ENCODE assay signal across 10 cellular contexts in the genomic region with DNA sequence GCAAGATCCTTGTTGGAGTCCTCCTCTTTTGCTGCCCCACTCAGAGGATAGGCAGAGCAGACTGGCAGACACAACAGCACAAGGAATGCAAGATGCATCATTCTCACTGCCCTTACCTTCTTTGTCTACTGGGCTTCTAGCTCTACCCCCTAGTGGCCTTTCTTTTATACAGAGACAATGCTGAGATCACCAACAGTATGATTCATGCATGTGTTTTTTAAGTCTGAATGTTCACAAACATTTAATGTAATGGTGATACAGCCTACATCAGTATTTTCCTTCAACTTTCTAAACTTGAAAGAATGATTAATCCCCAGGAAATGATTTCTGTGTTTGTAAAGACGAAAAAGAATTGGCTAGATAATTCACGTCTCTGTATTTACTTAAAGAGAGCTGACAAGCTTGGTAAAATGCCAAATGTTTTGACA. TPM values are rescaled to one million over a fixed set of nuclear protein-coding genes. Genes with fewer than 3 reads are reported as not detected.
A peak's percentile ranks its signal among the peaks of the same experiment; 100 is the strongest.
DNase-seq lines count a peak whose midpoint lies in the region; ATAC-seq and TF ChIP-seq lines count a peak whose summit lies in the region.
"Had no signal": no experiment of that assay in that cellular context is flagged by ENCODE, and none has a peak within 500 bp of the region (broad histone marks: within the 10 kb centered on the region; RNA-seq: fewer than 3 reads in every experiment).

A gene (minus strand): TSS at position 138 of the 428 bp plus-strand sequence. CDS start 37 bp downstream, at position 101.

- no peak within 1 kb of the TSS for H3K4me3 Mint-ChIP-seq in activated CD8-positive, alpha-beta T cell treated with anti-CD3 and anti-CD28 coated beads for 36 hours
- no peak within 1 kb of the TSS for H3K4me3 Mint-ChIP-seq in activated CD8-positive, alpha-beta T cell treated with anti-CD3 and anti-CD28 coated beads, Interleukin-2, amount 10 ng/mL, durations not matched to agents 7 days and 5 days
- H3K4me3 Mint-ChIP-seq: T-helper 1 cell treated with Interleukin-12 subunit alpha and Interleukin-12 subunit beta and Interleukin-4 antibody, amounts not matched to agents 30 μg/mL and 1 μg/mL, for 36 hours had no signal

- no peaks in the 10 kb centered on the region for H3K79me2 ChIP-seq in fibroblast of lung (ENCODE audit: control insufficient read depth, insufficient read depth, low read length)

- H3K4me1 ChIP-seq in fibroblast of lung (ENCODE audit: control insufficient read depth, extremely low read depth, insufficient read depth, low read length) (no peaks in the 10 kb centered on the region), thymus (ENCODE audit: control insufficient read depth, insufficient read depth, low read length) (no peaks in the 10 kb centered on the region), body of pancreas (peaks cover 15% of the 10 kb centered on the region)

- H3K27ac Mint-ChIP-seq in activated CD8-positive, alpha-beta T cell treated with anti-CD3 and anti-CD28 coated beads for 36 hours, result no peak within 1 kb of the TSS
- H3K27ac Mint-ChIP-seq in activated CD8-positive, alpha-beta T cell treated with anti-CD3 and anti-CD28 coated beads, Interleukin-2, amount 10 ng/mL, durations not matched to agents 7 days and 5 days, result no peak within 1 kb of the TSS
- H3K27ac Mint-ChIP-seq: T-helper 1 cell treated with Interleukin-12 subunit alpha and Interleukin-12 subunit beta and Interleukin-4 antibody, amounts not matched to agents 30 μg/mL and 1 μg/mL, for 36 hours had no signal

- H3K27ac ChIP-seq in fibroblast of lung (ENCODE audit: insufficient read depth, low read length) (no peak within 1 kb of the TSS), thymus (ENCODE audit: low read depth) (no peak within 1 kb of the TSS), body of pancreas (no peak within 1 kb of the TSS)
- H3K27ac ChIP-seq: neutrophil had no signal

- WGBS in thymus, result 50% methylated on average over 2 of the region's 2 CpGs
- WGBS in body of pancreas, 2 donors, result 1 to 3% methylated on average over 2 of the region's 2 CpGs

- H2AFZ ChIP-seq in fibroblast of lung (ENCODE audit: low read length), result no peak within 1 kb of the TSS

- no peaks in the 10 kb centered on the region for H3K27me3 ChIP-seq in fibroblast of lung (ENCODE audit: control insufficient read depth, insufficient read depth, low read length)
- no peaks in the 10 kb centered on the region for H3K27me3 ChIP-seq in thymus (ENCODE audit: control insufficient read depth, insufficient read depth)
- H3K27me3 ChIP-seq in body of pancreas, result no peaks in the 10 kb centered on the region

- H3K27me3 Mint-ChIP-seq in activated CD8-positive, alpha-beta T cell treated with anti-CD3 and anti-CD28 coated beads for 36 hours, result peaks cover 4% of the 10 kb centered on the region
- peaks cover 2% of the 10 kb centered on the region for H3K27me3 Mint-ChIP-seq in activated CD8-positive, alpha-beta T cell treated with anti-CD3 and anti-CD28 coated beads, Interleukin-2, amount 10 ng/mL, durations not matched to agents 7 days and 5 days (ENCODE audit: low read depth)

- no peak for ATAC-seq in activated CD8-positive, alpha-beta T cell treated with anti-CD3 and anti-CD28 coated beads for 36 hours
- no peak for ATAC-seq in activated CD8-positive, alpha-beta T cell treated with anti-CD3 and anti-CD28 coated beads, Interleukin-2, amount 10 ng/mL, durations not matched to agents 7 days and 5 days
- ATAC-seq in body of pancreas (no peak), HG03520 (IDR thresholded peaks at IDR 0.05; ENCODE audit: unreplicated experiment) (no peak)

- H3K9ac ChIP-seq in fibroblast of lung (ENCODE audit: insufficient read depth, low read length), result no peak within 1 kb of the TSS

- H3K36me3 Mint-ChIP-seq in activated CD8-positive, alpha-beta T cell treated with anti-CD3 and anti-CD28 coated beads for 36 hours (ENCODE audit: low read depth), result no peaks in the 10 kb centered on the region
- H3K36me3 Mint-ChIP-seq in activated CD8-positive, alpha-beta T cell treated with anti-CD3 and anti-CD28 coated beads, Interleukin-2, amount 10 ng/mL, durations not matched to agents 7 days and 5 days (ENCODE audit: low read depth), result no peaks in the 10 kb centered on the region

- no peaks in the 10 kb centered on the region for H4K20me1 ChIP-seq in fibroblast of lung (ENCODE audit: control insufficient read depth, extremely low read depth, insufficient read depth, low read length)

- H3K36me3 ChIP-seq in fibroblast of lung (ENCODE audit: control insufficient read depth, insufficient read depth, low read length) (no peaks in the 10 kb centered on the region), thymus (ENCODE audit: control insufficient read depth, insufficient read depth) (no peaks in the 10 kb centered on the region), body of pancreas (replicated peaks in 1 of 2; ENCODE audit: insufficient read depth in 1 of 2, low read depth in 2 of 2) (no peaks in the 10 kb centered on the region)
- H3K36me3 ChIP-seq: neutrophil had no signal

- no peaks in the 10 kb centered on the region for H3K4me1 Mint-ChIP-seq in activated CD8-positive, alpha-beta T cell treated with anti-CD3 and anti-CD28 coated beads for 36 hours (ENCODE audit: low read depth)
- no peaks in the 10 kb centered on the region for H3K4me1 Mint-ChIP-seq in activated CD8-positive, alpha-beta T cell treated with anti-CD3 and anti-CD28 coated beads, Interleukin-2, amount 10 ng/mL, durations not matched to agents 7 days and 5 days (ENCODE audit: low read depth)

- H3K4me3 ChIP-seq in fibroblast of lung (replicated peaks in 1 of 4; ENCODE audit: control extremely low read depth in 1 of 4, insufficient read depth in 1 of 4, low read depth in 3 of 4, low read length in 4 of 4) (no peak within 1 kb of the TSS), thymus (ENCODE audit: low read length) (no peak within 1 kb of the TSS), body of pancreas (no peak within 1 kb of the TSS)

- TF ChIP-seq CTCF in activated CD8-positive, alpha-beta T cell treated with anti-CD3 and anti-CD28 coated beads for 36 hours (IDR thresholded peaks at IDR 0.05), result peak; percentile 19
- TF ChIP-seq CTCF in fibroblast of lung (conservative IDR thresholded peaks at IDR 0.05 in 1 of 2, IDR thresholded peaks at IDR 0.05 in 1 of 2; ENCODE audit: low read depth in 1 of 2, low read length in 2 of 2) (peak; percentile 44 to 66), body of pancreas (IDR thresholded peaks at IDR 0.05) (peak in 3 of 7 experiments; percentile 8 to 27 (median 18))

- no peaks in the 10 kb centered on the region for H3K9me3 Mint-ChIP-seq in activated CD8-positive, alpha-beta T cell treated with anti-CD3 and anti-CD28 coated beads for 36 hours
- no peaks in the 10 kb centered on the region for H3K9me3 Mint-ChIP-seq in activated CD8-positive, alpha-beta T cell treated with anti-CD3 and anti-CD28 coated beads, Interleukin-2, amount 10 ng/mL, durations not matched to agents 7 days and 5 days (ENCODE audit: insufficient read depth)
- H3K9me3 Mint-ChIP-seq: T-helper 1 cell treated with Interleukin-12 subunit alpha and Interleukin-12 subunit beta and Interleukin-4 antibody, amounts not matched to agents 30 μg/mL and 1 μg/mL, for 36 hours had no signal

- H3K9me3 ChIP-seq in fibroblast of lung (ENCODE audit: control insufficient read depth, insufficient read depth, low read depth, low read length) (no peaks in the 10 kb centered on the region), thymus (ENCODE audit: control insufficient read depth) (no peaks in the 10 kb centered on the region), body of pancreas (no peaks in the 10 kb centered on the region)
- H3K9me3 ChIP-seq: neutrophil had no signal

- DNase-seq in activated CD8-positive, alpha-beta T cell treated with anti-CD3 and anti-CD28 coated beads for 36 hours, result no peak
- DNase-seq in activated CD8-positive, alpha-beta T cell treated with anti-CD3 and anti-CD28 coated beads, Interleukin-2, amount 10 ng/mL, durations not matched to agents 7 days and 5 days, result no peak
- DNase-seq in NCI-H748 treated with DMSO at 0.1 percent for 48 hours (lab: John Stamatoyannopoulos, UW), result peak; percentile 54
- peak; percentile 55 to 74 for DNase-seq in fibroblast of lung (ENCODE audit: low read depth in 2 of 2)
- no peak for DNase-seq in body of pancreas
- DNase-seq in stimulated activated CD4-positive, alpha-beta T cell treated with anti-CD3 and anti-CD28 coated beads, Interleukin-15, amount 100 ng/mL, for 24 hours, result no peak

- intact Hi-C loops in activated CD8-positive, alpha-beta T cell treated with anti-CD3 and anti-CD28 coated beads for 36 hours (cut with micrococcal nuclease), result no loop called here
- intact Hi-C loops in body of pancreas (cut with DNase I), result no loop called here

- TF ChIP-seq POLR2A in body of pancreas (IDR thresholded peaks at IDR 0.05), result no peak

- POLR2A ChIA-PET in activated CD8-positive, alpha-beta T cell treated with anti-CD3 and anti-CD28 coated beads for 36 hours (lab: Charles Lee), result no interaction called here
- POLR2A ChIA-PET in activated CD8-positive, alpha-beta T cell treated with anti-CD3 and anti-CD28 coated beads, Interleukin-2, amount 10 ng/mL, durations not matched to agents 7 days and 5 days (lab: Charles Lee), result no interaction called here

- CTCF ChIA-PET in activated CD8-positive, alpha-beta T cell treated with anti-CD3 and anti-CD28 coated beads for 36 hours (lab: Charles Lee), result interaction anchor here (0.8 kb wide), 1 partner anchor 10 kb away, joined by 3 read pairs; no protein-coding TSS in a partner anchor
- CTCF ChIA-PET in activated CD8-positive, alpha-beta T cell treated with anti-CD3 and anti-CD28 coated beads, Interleukin-2, amount 10 ng/mL, durations not matched to agents 7 days and 5 days (lab: Charles Lee), result interaction anchor here (1.0 kb wide), 1 partner anchor 47 kb away, joined by 4 read pairs; no protein-coding TSS in a partner anchor

- H3K4me2 ChIP-seq in fibroblast of lung (ENCODE audit: extremely low read depth, insufficient read depth, low read length), result no peak within 1 kb of the TSS

RNA-seq across cellular contexts. Expression of the gene that starts here (rescaled TPM):
- not detected for total RNA-seq in activated CD8-positive, alpha-beta T cell treated with anti-CD3 and anti-CD28 coated beads for 36 hours
- not detected for total RNA-seq in activated CD8-positive, alpha-beta T cell treated with anti-CD3 and anti-CD28 coated beads, Interleukin-2, amount 10 ng/mL, durations not matched to agents 7 days and 5 days
- total RNA-seq in fibroblast of lung (under 0.01 and 0.66 TPM in 2 replicates), body of pancreas (not detected)
- polyA plus RNA-seq in fibroblast of lung (0.17 and 0.28 TPM in 2 replicates), thymus (23.8 TPM)
- 0.17 and 0.31 TPM in 2 replicates for polyA plus RNA-seq in fibroblast of lung (2012)
- not detected in 2 replicates for polyA minus RNA-seq in fibroblast of lung (ENCODE audit: low replicate concordance)

Comparison
In these comparisons a context has a peak if more than half of its experiments do, and no peak if none do; other contexts are left out.
1. RNA of the gene that starts here (polyA plus RNA-seq): 23.8 TPM in thymus (single experiment); 0.17 to 0.31 TPM in fibroblast of lung; every median in the first group is over 10 times any median in the second.
2. Peak in DNase-seq in fibroblast of lung; RNA of the gene not detected or under 1 TPM.